14 cellular contexts compared by ENCODE assay signal in the genomic region with DNA sequence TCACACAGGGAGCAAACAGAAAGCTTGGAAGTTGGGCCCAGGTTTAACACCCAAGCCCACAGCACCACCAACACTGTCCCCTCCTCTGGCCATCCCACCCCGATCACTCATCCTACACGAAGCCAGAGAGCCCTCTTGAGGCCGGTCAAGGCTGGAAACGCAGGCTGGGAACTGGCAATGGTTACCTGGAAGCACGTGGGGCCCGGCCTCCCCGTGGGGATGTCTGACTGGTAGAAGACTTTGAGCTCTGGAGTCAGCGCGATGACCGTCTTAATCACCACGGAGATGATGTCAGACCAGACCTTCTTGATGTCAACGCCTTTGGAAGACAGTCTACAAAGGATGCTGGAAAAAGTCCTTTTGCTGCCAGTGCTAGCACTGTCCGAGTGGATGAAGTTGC.
DNase-seq lines count a peak whose midpoint lies in the region; ATAC-seq and TF ChIP-seq lines count a peak whose summit lies in the region.
"Had no signal": no experiment of that assay in that cellular context is flagged by ENCODE, and none has a peak within 500 bp of the region (broad histone marks: within the 10 kb centered on the region; RNA-seq: fewer than 3 reads in every experiment).

No MANE protein-coding gene starts in this region.

- DNase-seq in AG04450 (ENCODE audit: low read depth, low spot score) (no peak), IMR-90 (peak; percentile 39), choroid plexus epithelial cell (ENCODE audit: low read depth) (peak; percentile 56), mesenchymal stem cell (no peak), DMS114 treated with DMSO at 0.1 percent for 48 hours (lab: John Stamatoyannopoulos, UW; ENCODE audit: unreplicated experiment) (no peak)
- DNase-seq in NK-92 treated with Interleukin-12 subunit alpha and Interleukin-12 subunit beta, amount 100 ng/mL, for 24 hours (lab: John Stamatoyannopoulos, UW) = no peak
- DNase-seq: activated CD4-positive, CD25-positive, alpha-beta regulatory T cell; activated T-cell treated with anti-CD3 and anti-CD28 coated beads, Interleukin-2, amount 50 U/mL, for 72 hours; CD4-positive, CD25-positive, alpha-beta regulatory T cell; HFFc6; SIG-M5 had no signal

- intact Hi-C loops in IMR-90 (cut with micrococcal nuclease) = no loop called here

- H2BK12ac ChIP-seq in mesenchymal stem cell (ENCODE audit: low read length in 2 of 2) = no peak overlapping the region

- no peaks in the 10 kb centered on the region for H3K9me3 ChIP-seq in AG04450 (ENCODE audit: control insufficient read depth, insufficient read depth, low read length)
- H3K9me3 ChIP-seq in IMR-90 (ENCODE audit: control insufficient read depth, insufficient read depth, low read length) = no peaks in the 10 kb centered on the region
- no peaks in the 10 kb centered on the region for H3K9me3 ChIP-seq in mesenchymal stem cell (ENCODE audit: control insufficient read depth, low read length)
- H3K9me3 ChIP-seq: suprapubic skin had no signal

- H3K4me2 ChIP-seq in IMR-90 (ENCODE audit: low read depth, low read length) (no peak overlapping the region), mesenchymal stem cell (ENCODE audit: low read length, poor library complexity, severe bottlenecking) (no peak overlapping the region)

- no peak overlapping the region for H4K5ac ChIP-seq in IMR-90 (ENCODE audit: low read depth, low read length)

- 0 out of 2 replicates have a peak, but pooled peaks cover 3% of the 10 kb centered on the region for H3K36me3 ChIP-seq in IMR-90 (ENCODE audit: control insufficient read depth, insufficient read depth, low read length)
- H3K36me3 ChIP-seq in mesenchymal stem cell (ENCODE audit: control insufficient read depth in 1 of 2, insufficient read depth in 2 of 2, low read depth in 1 of 2, low read length in 2 of 2) = peaks cover 0 to 7% of the 10 kb centered on the region in 2 experiments

- POLR2A ChIA-PET in AG04450 (lab: Yijun Ruan, JAX) (no interaction called here), IMR-90 (lab: Charles Lee; ENCODE audit: unreplicated experiment) (no interaction called here)

- WGBS in IMR-90 (ENCODE audit: extremely low coverage in 2 of 2, insufficient read length in 1 of 2), 2 experiments = 60% methylated on average over 9 of the region's 13 CpGs; no CpG with 5 or more reads in 1 of the 2 experiments
- 55% methylated on average over 13 of the region's 13 CpGs for WGBS in mesenchymal stem cell

- H3K9ac ChIP-seq in IMR-90 (ENCODE audit: low read depth, low read length) (no peak overlapping the region), mesenchymal stem cell (ENCODE audit: low read length) (no peak overlapping the region)

- H2BK15ac ChIP-seq in IMR-90 (ENCODE audit: low read depth, low read length) (no peak overlapping the region), mesenchymal stem cell (ENCODE audit: low read depth, poor library complexity, severe bottlenecking) (no peak overlapping the region)

- peaks cover 10% of the 10 kb centered on the region for H4K20me1 ChIP-seq in IMR-90 (ENCODE audit: insufficient read depth, low read length)

- H2AFZ ChIP-seq in IMR-90 (replicated peaks; ENCODE audit: low read length, poor library complexity) = peak overlapping the region; percentile 28
- no peak overlapping the region for H2AFZ ChIP-seq in mesenchymal stem cell (ENCODE audit: low read depth, low read length)

- H3K18ac ChIP-seq in IMR-90 (ENCODE audit: low read depth, low read length) (no peak overlapping the region), mesenchymal stem cell (ENCODE audit: low read depth in 1 of 2, low read length in 2 of 2) (no peak overlapping the region)

- no peak overlapping the region for H2BK120ac ChIP-seq in IMR-90 (ENCODE audit: low read depth, low read length)
- H2BK120ac ChIP-seq in mesenchymal stem cell (ENCODE audit: low read depth, low read length) = no peak overlapping the region

- H2BK5ac ChIP-seq in IMR-90 (ENCODE audit: low read depth, low read length, poor library complexity, severe bottlenecking) (no peak overlapping the region), mesenchymal stem cell (ENCODE audit: low read depth, low read length, poor library complexity, severe bottlenecking) (no peak overlapping the region)

- H3K27me3 ChIP-seq in AG04450 (ENCODE audit: control insufficient read depth, insufficient read depth, low read length) = no peaks in the 10 kb centered on the region
- no peaks in the 10 kb centered on the region for H3K27me3 ChIP-seq in IMR-90 (ENCODE audit: control insufficient read depth, insufficient read depth, low read length)
- H3K27me3 ChIP-seq in mesenchymal stem cell (ENCODE audit: control insufficient read depth in 1 of 2, insufficient read depth in 1 of 2, low read length in 2 of 2) = no peaks in the 10 kb centered on the region
- H3K27me3 ChIP-seq: suprapubic skin had no signal

- dilution Hi-C loops in IMR-90 (cut with HindIII; ENCODE audit: low sequenced_read_pairs, unreplicated experiment) = no loop called here

- H3K9me1 ChIP-seq in IMR-90 (ENCODE audit: insufficient read depth, low read length) = peaks cover 12% of the 10 kb centered on the region

- in situ Hi-C loops in IMR-90 (cut with MboI; ENCODE audit: low sequenced_read_pairs) = no loop called here

- no peak overlapping the region for H3K4ac ChIP-seq in IMR-90 (ENCODE audit: low read depth, low read length)
- no peak overlapping the region for H3K4ac ChIP-seq in mesenchymal stem cell (ENCODE audit: low read depth in 1 of 2, low read length in 2 of 2)

- H4K91ac ChIP-seq in IMR-90 (ENCODE audit: insufficient read depth, low read depth, low read length) = no peak overlapping the region
- H4K91ac ChIP-seq in mesenchymal stem cell (ENCODE audit: low read length) = no peak overlapping the region

- TF ChIP-seq CTCF in AG04450 (IDR thresholded peaks at IDR 0.05; ENCODE audit: low read depth, low read length) = peak; percentile 37
- TF ChIP-seq CTCF in IMR-90 (conservative IDR thresholded peaks at IDR 0.05; ENCODE audit: low read depth, low read length) = peak; percentile 38
- peak; percentile 68 for TF ChIP-seq CTCF in choroid plexus epithelial cell (conservative IDR thresholded peaks at IDR 0.05; ENCODE audit: low read depth, low read length)

- H2AK5ac ChIP-seq in IMR-90 (ENCODE audit: low read depth, low read length) (no peak overlapping the region), mesenchymal stem cell (ENCODE audit: low read length, severe bottlenecking) (peak overlapping the region; percentile 43)

- H3K27ac ChIP-seq in AG04450 (ENCODE audit: low read depth, low read length) (no peak overlapping the region), IMR-90 (ENCODE audit: insufficient read depth, low read length) (no peak overlapping the region), mesenchymal stem cell (ENCODE audit: low read length, poor library complexity, severe bottlenecking) (no peak overlapping the region)
- H3K27ac ChIP-seq: suprapubic skin had no signal

- no TSS peak for BruUV-seq in IMR-90 (replicated peaks; lab: Mats Ljungman, UMichigan)

- H3K56ac ChIP-seq in IMR-90 (ENCODE audit: extremely low read depth, insufficient read depth, low read length) = no peak overlapping the region

- peaks cover 0 to 4% of the 10 kb centered on the region in 2 experiments; a peak in 1 of 4 replicates for H3K79me1 ChIP-seq in IMR-90 (ENCODE audit: low read depth in 1 of 2, low read length in 2 of 2)
- H3K79me1 ChIP-seq in mesenchymal stem cell (replicated peaks; ENCODE audit: low read length, poor library complexity, severe bottlenecking) = peaks cover 4% of the 10 kb centered on the region

- H3K23ac ChIP-seq in IMR-90 (ENCODE audit: low read depth, low read length) = no peak overlapping the region
- H3K23ac ChIP-seq in mesenchymal stem cell (ENCODE audit: low read length in 2 of 2) = no peak overlapping the region

- 0 out of 2 replicates have a peak overlapping the region, but pooled peaks have one; percentile 33 for H2BK20ac ChIP-seq in IMR-90 (ENCODE audit: low read depth, low read length)

- TF ChIP-seq POLR2A in IMR-90 (IDR thresholded peaks at IDR 0.05; ENCODE audit: low read depth, low read length) = no peak

- ATAC-seq in IMR-90 (ENCODE audit: low read depth) (no peak), HG02885 (IDR thresholded peaks at IDR 0.05; ENCODE audit: poor library complexity, unreplicated experiment) (no peak), HG02840 (IDR thresholded peaks at IDR 0.05; ENCODE audit: low FRiP score, unreplicated experiment) (no peak)
- ATAC-seq: activated T-cell treated with anti-CD3 and anti-CD28 coated beads, Interleukin-2, amount 50 U/mL, for 72 hours had no signal

- peak; percentile 54 for TF ChIP-seq RAD21 in IMR-90 (IDR thresholded peaks at IDR 0.05; ENCODE audit: low read length)

- H4K8ac ChIP-seq in IMR-90 (ENCODE audit: low read depth in 2 of 2, low read length in 2 of 2) = no peak overlapping the region
- no peak overlapping the region for H4K8ac ChIP-seq in mesenchymal stem cell (ENCODE audit: low read length)

- H2AK9ac ChIP-seq in IMR-90 (replicated peaks; ENCODE audit: low read depth, low read length, poor library complexity) = peak overlapping the region; percentile 26

- H3K14ac ChIP-seq in IMR-90 (replicated peaks; ENCODE audit: low read depth, low read length) (no peak overlapping the region), mesenchymal stem cell (ENCODE audit: low read length in 2 of 2) (no peak overlapping the region)

- H3K4me1 ChIP-seq in IMR-90 (ENCODE audit: control insufficient read depth, insufficient read depth, low read length) = peaks cover 9% of the 10 kb centered on the region
- peaks cover 13% of the 10 kb centered on the region for H3K4me1 ChIP-seq in mesenchymal stem cell (ENCODE audit: control insufficient read depth, insufficient read depth, low read depth, low read length)
- H3K4me1 ChIP-seq: suprapubic skin had no signal

- H3K4me3 ChIP-seq in AG04450 (ENCODE audit: low read depth, low read length) (no peak overlapping the region), IMR-90 (ENCODE audit: insufficient read depth, low read depth, low read length) (no peak overlapping the region), choroid plexus epithelial cell (ENCODE audit: low read depth, low read length) (no peak overlapping the region), mesenchymal stem cell (ENCODE audit: insufficient read depth in 1 of 2, low read depth in 1 of 2, low read length in 2 of 2) (no peak overlapping the region)
- H3K4me3 ChIP-seq: suprapubic skin had no signal

- CTCF ChIA-PET in AG04450 (lab: Charles Lee) (interaction anchor here (0.6 to 1.9 kb wide), 4 partner anchors 125 to 443 kb away, joined by 3 to 6 read pairs (median 4); no protein-coding TSS in a partner anchor), IMR-90 (lab: Yijun Ruan, JAX) (interaction anchor here (0.6 to 1.1 kb wide), 2 partner anchors 84 to 439 kb away, joined by 3 to 5 read pairs; no protein-coding TSS in a partner anchor)

TF ChIP-seq in IMR-90, 13 proteins besides CTCF, POLR2A, EP300 and RAD21 (continues in another document):
- peak; percentile 43 for TF ChIP-seq SMC3 (IDR thresholded peaks at IDR 0.05; ENCODE audit: low read depth, low read length)
- TF ChIP-seq, protein P1, sequence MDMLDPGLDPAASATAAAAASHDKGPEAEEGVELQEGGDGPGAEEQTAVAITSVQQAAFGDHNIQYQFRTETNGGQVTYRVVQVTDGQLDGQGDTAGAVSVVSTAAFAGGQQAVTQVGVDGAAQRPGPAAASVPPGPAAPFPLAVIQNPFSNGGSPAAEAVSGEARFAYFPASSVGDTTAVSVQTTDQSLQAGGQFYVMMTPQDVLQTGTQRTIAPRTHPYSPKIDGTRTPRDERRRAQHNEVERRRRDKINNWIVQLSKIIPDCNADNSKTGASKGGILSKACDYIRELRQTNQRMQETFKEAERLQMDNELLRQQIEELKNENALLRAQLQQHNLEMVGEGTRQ (IDR thresholded peaks at IDR 0.05; ENCODE audit: low read depth, low read length) = no peak

Comparison
In these comparisons a context has a peak if more than half of its experiments do, and no peak if none do; other contexts are left out.
1. DNase-seq: peak in IMR-90 (single experiment) and choroid plexus epithelial cell (single experiment); none in AG04450 (single experiment), mesenchymal stem cell (single experiment), DMS114 treated with DMSO at 0.1 percent for 48 hours (single experiment) and NK-92 treated with Interleukin-12 subunit alpha and Interleukin-12 subunit beta, amount 100 ng/mL, for 24 hours (single experiment).
2. Peak in every context shown above with its lines, with median percentiles within 50 percentile points of each other: CTCF ChIP-seq.